9 cellular contexts compared by ENCODE assay signal in genomic region chr17:45313927-45314760, GRCh38. TPM values are rescaled to one million over a fixed set of nuclear protein-coding genes. Genes with fewer than 3 reads are reported as not detected.
DNase-seq lines count a peak whose midpoint lies in the region; ATAC-seq, FAIRE-seq and TF ChIP-seq lines count a peak whose summit lies in the region.
"Had no signal": no experiment of that assay in that cellular context is flagged by ENCODE, and none has a peak within 500 bp of the region (broad histone marks: within the 10 kb centered on the region; RNA-seq: fewer than 3 reads in every experiment).

No MANE protein-coding gene starts in this region.

- H3K27ac Mint-ChIP-seq in T-helper 1 cell treated with Interleukin-12 subunit alpha and Interleukin-12 subunit beta and Interleukin-4 antibody, amounts not matched to agents 30 μg/mL and 1 μg/mL, for 36 hours = peak overlapping the region; percentile 94

- no peak for ATAC-seq in GM18858 (IDR thresholded peaks at IDR 0.05; ENCODE audit: unreplicated experiment)
- no peak for ATAC-seq in GM18861 (IDR thresholded peaks at IDR 0.05; ENCODE audit: unreplicated experiment)

- H3K27me3 Mint-ChIP-seq in T-helper 1 cell treated with Interleukin-12 subunit alpha and Interleukin-12 subunit beta and Interleukin-4 antibody, amounts not matched to agents 30 μg/mL and 1 μg/mL, for 36 hours (ENCODE audit: low read depth) = no peaks in the 10 kb centered on the region

- H3K4me3 ChIP-seq in fibroblast of the aortic adventitia (ENCODE audit: low read depth, low read length) (peak overlapping the region; percentile 91), skeletal muscle tissue (ENCODE audit: low read length in 3 of 3) (peak overlapping the region; percentile 7 to 49 (median 31))

- no peaks in the 10 kb centered on the region for H3K36me3 ChIP-seq in skeletal muscle tissue (ENCODE audit: control insufficient read depth in 3 of 3, insufficient read depth in 3 of 3, low read length in 3 of 3)

- DNase-seq in GM18507 (ENCODE audit: extremely low spot score, insufficient read length, low read depth) (no peak), fibroblast of the aortic adventitia (ENCODE audit: low read depth) (no peak), NCI-H82 (lab: John Stamatoyannopoulos, UW) (no peak)
- no peak for DNase-seq in activated CD4-positive, alpha-beta T cell treated with anti-CD3 and anti-CD28 coated beads for 1 hour

- H3K9ac ChIP-seq in skeletal muscle tissue (ENCODE audit: low read depth in 1 of 3, low read length in 3 of 3) = peak overlapping the region; percentile 83 to 93 (median 92)

- no peaks in the 10 kb centered on the region for H3K27me3 ChIP-seq in skeletal muscle tissue (ENCODE audit: control insufficient read depth in 3 of 3, insufficient read depth in 3 of 3, low read length in 3 of 3)

- no peaks in the 10 kb centered on the region for H3K9me3 Mint-ChIP-seq in T-helper 1 cell treated with Interleukin-12 subunit alpha and Interleukin-12 subunit beta and Interleukin-4 antibody, amounts not matched to agents 30 μg/mL and 1 μg/mL, for 36 hours

- H3K4me1 Mint-ChIP-seq in T-helper 1 cell treated with Interleukin-12 subunit alpha and Interleukin-12 subunit beta and Interleukin-4 antibody, amounts not matched to agents 30 μg/mL and 1 μg/mL, for 36 hours (ENCODE audit: low read depth) = peaks cover 67% of the 10 kb centered on the region

- no peaks in the 10 kb centered on the region for H3K9me3 ChIP-seq in skeletal muscle tissue (ENCODE audit: control insufficient read depth in 3 of 3, low read length in 3 of 3)

- H3K27ac ChIP-seq in skeletal muscle tissue (ENCODE audit: low read depth, low read length) = peak overlapping the region; percentile 88

- H3K36me3 Mint-ChIP-seq in T-helper 1 cell treated with Interleukin-12 subunit alpha and Interleukin-12 subunit beta and Interleukin-4 antibody, amounts not matched to agents 30 μg/mL and 1 μg/mL, for 36 hours (ENCODE audit: low read depth) = peaks cover 48% of the 10 kb centered on the region

- FAIRE-seq in GM18507 (lab: Jason Lieb, UNC) = peak; percentile 83
- FAIRE-seq: endometrium had no signal

- H3K4me1 ChIP-seq in skeletal muscle tissue (ENCODE audit: control insufficient read depth in 3 of 3, insufficient read depth in 3 of 3, low read length in 3 of 3) = peaks cover 76 to 80% (median 78%) of the 10 kb centered on the region in 3 donors

- H3K4me3 Mint-ChIP-seq in T-helper 1 cell treated with Interleukin-12 subunit alpha and Interleukin-12 subunit beta and Interleukin-4 antibody, amounts not matched to agents 30 μg/mL and 1 μg/mL, for 36 hours = peak overlapping the region; percentile 92

- TF ChIP-seq CTCF in fibroblast of the aortic adventitia (IDR thresholded peaks at IDR 0.05; ENCODE audit: insufficient read depth, low read length) = no peak

RNA-seq across cellular contexts. Expression of gene MAP3K14, which starts 2.7 kb away (rescaled TPM):
- 1.6 and 3.3 TPM in 2 replicates for total RNA-seq in fibroblast of the aortic adventitia (ENCODE audit: low replicate concordance)
- total RNA-seq in skeletal muscle tissue = 1.6 TPM

RNA-seq across cellular contexts. Expression of gene SPATA32, which starts 52.2 kb away (rescaled TPM):
- not detected in 2 replicates for total RNA-seq in fibroblast of the aortic adventitia (ENCODE audit: low replicate concordance)
- total RNA-seq in skeletal muscle tissue = not detected
